16 cellular contexts compared by ENCODE assay signal in the genomic region with DNA sequence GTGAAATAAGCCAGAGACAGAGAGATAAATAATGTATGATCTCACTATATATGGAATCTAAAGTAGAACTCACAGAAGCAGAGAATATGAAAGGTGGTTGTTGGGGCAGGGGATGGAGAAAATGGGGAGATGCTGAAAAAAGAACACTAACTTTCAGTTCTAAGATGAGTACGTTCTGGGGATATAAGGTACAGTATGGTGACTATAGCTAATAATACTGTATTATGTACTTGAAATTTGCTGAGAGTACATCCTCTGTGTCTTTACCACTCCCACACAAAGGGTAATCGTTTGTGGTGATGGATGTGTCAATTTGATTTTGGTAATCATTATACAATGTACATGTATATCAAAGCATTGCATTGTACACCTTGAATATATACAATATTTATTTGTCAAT. TPM values are rescaled to one million over a fixed set of nuclear protein-coding genes. Genes with fewer than 3 reads are reported as not detected.
A peak's percentile ranks its signal among the peaks of the same experiment; 100 is the strongest.
DNase-seq lines count a peak whose midpoint lies in the region; ATAC-seq and TF ChIP-seq lines count a peak whose summit lies in the region.
"Had no signal": no experiment of that assay in that cellular context is flagged by ENCODE, and none has a peak within 500 bp of the region (broad histone marks: within the 10 kb centered on the region; RNA-seq: fewer than 3 reads in every experiment).

No MANE protein-coding gene starts in this region.

- H3K27me3 Mint-ChIP-seq in immature natural killer cell (ENCODE audit: low read depth in 3 of 3) (peaks cover 0 to 5% (median 0%) of the 10 kb centered on the region in 3 donors), HFFc6 (ENCODE audit: insufficient read depth) (no peaks in the 10 kb centered on the region)
- H3K27me3 Mint-ChIP-seq: central memory CD8-positive, alpha-beta T cell; IgD-negative memory B cell; stimulated activated naive B cell treated with anti-CD40 and anti-IgM and Interleukin-4, amounts not matched to agents 10 μg/mL and 1 μg/mL and 100 μg/mL, for 72 hours had no signal

- H3K9me3 Mint-ChIP-seq in immature natural killer cell (no peaks in the 10 kb centered on the region), HFFc6 (no peaks in the 10 kb centered on the region)
- H3K9me3 Mint-ChIP-seq: central memory CD8-positive, alpha-beta T cell; IgD-negative memory B cell; stimulated activated naive B cell treated with anti-CD40 and anti-IgM and Interleukin-4, amounts not matched to agents 10 μg/mL and 1 μg/mL and 100 μg/mL, for 72 hours had no signal

- H3K36me3 Mint-ChIP-seq in immature natural killer cell = peaks cover 0 to 3% (median 0%) of the 10 kb centered on the region in 3 donors
- 0 out of 2 replicates have a peak, but pooled peaks cover 5% of the 10 kb centered on the region for H3K36me3 Mint-ChIP-seq in HFFc6 (ENCODE audit: low read depth)
- H3K36me3 Mint-ChIP-seq: IgD-negative memory B cell had no signal

- H3K4me3 Mint-ChIP-seq in immature natural killer cell (peak overlapping the region in 4 of 5 donors; percentile 0 to 51 (median 26)), HFFc6 (no peak overlapping the region)
- H3K4me3 Mint-ChIP-seq: central memory CD8-positive, alpha-beta T cell; IgD-negative memory B cell; stimulated activated naive B cell treated with anti-CD40 and anti-IgM and Interleukin-4, amounts not matched to agents 10 μg/mL and 1 μg/mL and 100 μg/mL, for 72 hours had no signal

- H3K27ac Mint-ChIP-seq in immature natural killer cell (peak overlapping the region; percentile 30 to 70 (median 60)), HFFc6 (no peak overlapping the region)
- H3K27ac Mint-ChIP-seq: IgD-negative memory B cell; stimulated activated naive B cell treated with anti-CD40 and anti-IgM and Interleukin-4, amounts not matched to agents 10 μg/mL and 1 μg/mL and 100 μg/mL, for 72 hours had no signal

- H3K4me1 Mint-ChIP-seq in immature natural killer cell (peaks cover 70 to 94% of the 10 kb centered on the region in 2 donors), HFFc6 (ENCODE audit: low read depth) (peaks cover 53% of the 10 kb centered on the region)

- no peak for TF ChIP-seq POLR2A in GM18505 (IDR thresholded peaks at IDR 0.05; ENCODE audit: borderline replicate concordance, extremely low read depth, insufficient read depth, insufficient read length)

- no peak for DNase-seq in immature natural killer cell
- DNase-seq in HFFc6 = no peak
- DNase-seq in KG1 (lab: John Stamatoyannopoulos, UW) = no peak
- no peak for DNase-seq in NCI-H146 treated with DMSO at 0.1 percent for 48 hours (lab: John Stamatoyannopoulos, UW; ENCODE audit: unreplicated experiment)
- DNase-seq in ecto neural progenitor cell (ENCODE audit: low spot score) = no peak
- DNase-seq: activated CD4-positive, alpha-beta T cell treated with anti-CD3 and anti-CD28 coated beads, Interleukin-2, amount 50 U/mL, for 48 hours; kidney glomerular epithelial cell; NCI-H187; stimulated activated CD4-positive, alpha-beta T cell treated with anti-CD3 and anti-CD28 coated beads, Interleukin-4, amount 100 ng/mL, for 24 hours; stimulated activated naive B cell treated with anti-CD40 and anti-IgM and Interleukin-4, amounts not matched to agents 10 μg/mL and 1 μg/mL and 100 μg/mL, for 72 hours had no signal

- ATAC-seq in GM18505 (IDR thresholded peaks at IDR 0.05; ENCODE audit: unreplicated experiment) = peak; percentile 52
- peak; percentile 51 for ATAC-seq in GM21381 (IDR thresholded peaks at IDR 0.05; ENCODE audit: unreplicated experiment)
- ATAC-seq in HG03139 (IDR thresholded peaks at IDR 0.05; ENCODE audit: unreplicated experiment) = peak; percentile 40
- ATAC-seq: Right ventricle myocardium inferior; stimulated activated naive B cell treated with anti-CD40 and anti-IgM and Interleukin-4, amounts not matched to agents 10 μg/mL and 1 μg/mL and 100 μg/mL, for 72 hours had no signal

- no peak for TF ChIP-seq CTCF in HFFc6 (IDR thresholded peaks at IDR 0.05)

RNA-seq across cellular contexts. Expression of gene FBXL5, which starts 6.6 kb away (rescaled TPM):
- 100 to 1,000 TPM; 116 to 249 (median 125) TPM for polyA plus RNA-seq in immature natural killer cell
- total RNA-seq in HFFc6 (2021; fragmentation: NEBNext Ultra II Directional; extraction: Animal tissue kit (Norgen Biotek cat#: 25700)) = 10 to 100 TPM; 35.8 to 40.5 (median 37.2) TPM

RNA-seq across cellular contexts. Expression of gene FAM200B, which starts 33.0 kb away (rescaled TPM):
- polyA plus RNA-seq in immature natural killer cell = 10 to 100 TPM; 47.9 to 58.3 (median 50.2) TPM
- total RNA-seq in HFFc6 (2021; fragmentation: NEBNext Ultra II Directional; extraction: Animal tissue kit (Norgen Biotek cat#: 25700)) = 10 to 100 TPM; 26.0 to 36.2 (median 34.3) TPM

RNA-seq across cellular contexts. Expression of gene BST1, which starts 54.3 kb away (rescaled TPM):
- 1 to 10 TPM in 2 of 3 donors, under 1 TPM in 1; 0.78 to 2.0 (median 1.1) TPM for polyA plus RNA-seq in immature natural killer cell
- total RNA-seq in HFFc6 (2021; fragmentation: NEBNext Ultra II Directional; extraction: Animal tissue kit (Norgen Biotek cat#: 25700)) = 1 to 10 TPM; 2.4 to 4.2 (median 2.8) TPM
